Comparison of ENCODE assay signal across 2 cellular contexts in genomic region chr12:120090626-120091295, GRCh38.
TF ChIP-seq lines count a peak whose summit lies in the region.

No MANE protein-coding gene starts in this region.

TF ChIP-seq in IMR-90, 13 proteins besides CTCF, POLR2A, EP300 and RAD21 (continued from another document):
- TF ChIP-seq USF2 (IDR thresholded peaks at IDR 0.05; ENCODE audit: low read depth, low read length) (no peak), RCOR1 (IDR thresholded peaks at IDR 0.05; ENCODE audit: insufficient replicate concordance, low read length) (no peak), SMC3 (IDR thresholded peaks at IDR 0.05; ENCODE audit: low read depth, low read length) (no peak), MXI1 (IDR thresholded peaks at IDR 0.05; ENCODE audit: borderline replicate concordance, low read depth, low read length) (no peak), CHD1 (IDR thresholded peaks at IDR 0.05; ENCODE audit: low read depth, low read length) (no peak)
- TF ChIP-seq, protein P1, sequence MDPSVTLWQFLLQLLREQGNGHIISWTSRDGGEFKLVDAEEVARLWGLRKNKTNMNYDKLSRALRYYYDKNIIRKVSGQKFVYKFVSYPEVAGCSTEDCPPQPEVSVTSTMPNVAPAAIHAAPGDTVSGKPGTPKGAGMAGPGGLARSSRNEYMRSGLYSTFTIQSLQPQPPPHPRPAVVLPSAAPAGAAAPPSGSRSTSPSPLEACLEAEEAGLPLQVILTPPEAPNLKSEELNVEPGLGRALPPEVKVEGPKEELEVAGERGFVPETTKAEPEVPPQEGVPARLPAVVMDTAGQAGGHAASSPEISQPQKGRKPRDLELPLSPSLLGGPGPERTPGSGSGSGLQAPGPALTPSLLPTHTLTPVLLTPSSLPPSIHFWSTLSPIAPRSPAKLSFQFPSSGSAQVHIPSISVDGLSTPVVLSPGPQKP (IDR thresholded peaks at IDR 0.05; ENCODE audit: borderline replicate concordance, low read depth, low read length) = no peak

TF ChIP-seq in HEK293T, 16 proteins besides CTCF, POLR2A, EP300 and RAD21 (continued from another document):
- TF ChIP-seq ARNT (IDR thresholded peaks at IDR 0.05) (no peak), TARDBP (IDR thresholded peaks at IDR 0.05) (no peak), BHLHE40 (IDR thresholded peaks at IDR 0.05; ENCODE audit: borderline replicate concordance) (no peak)
